28 cellular contexts compared by ENCODE assay signal in the genomic region with DNA sequence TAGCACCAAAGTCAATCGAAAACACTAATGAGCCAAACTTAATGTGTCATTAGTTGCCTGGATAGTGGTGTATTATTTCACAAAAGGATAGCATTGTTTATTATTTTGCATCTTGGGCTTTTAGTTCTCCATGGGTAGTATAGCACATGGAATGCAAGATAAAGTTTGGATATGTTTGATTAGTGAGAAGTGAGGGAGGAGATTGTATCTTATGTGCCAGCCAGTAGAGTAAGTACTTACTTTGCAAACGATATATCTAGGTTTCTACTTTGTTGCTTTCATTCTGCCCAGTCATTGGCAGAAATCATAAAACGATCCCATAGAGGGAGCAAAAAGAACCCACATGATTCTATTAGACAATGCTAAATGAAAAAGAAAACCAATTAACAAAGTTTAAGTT.
"Had no signal": no experiment of that assay in that cellular context is flagged by ENCODE, and none has a peak within 500 bp of the region (broad histone marks: within the 10 kb centered on the region; RNA-seq: fewer than 3 reads in every experiment).

No MANE protein-coding gene starts in this region.

- H3K36me3 ChIP-seq: MG63 had no signal

- H3K4me3 ChIP-seq: MG63 had no signal

- H3K9ac ChIP-seq: KMS-11 had no signal

- DNase-seq: NCI-H1048, NCI-H1092, NCI-H1092 treated with DMSO at 0.1 percent for 48 hours, NCI-H1105, NCI-H1105 treated with DMSO at 0.1 percent for 48 hours, NCI-H1417 treated with DMSO at 0.1 percent for 48 hours, NCI-H1436, NCI-H1436 treated with DMSO at 0.1 percent for 48 hours, NCI-H1694, NCI-H1694 treated with DMSO at 0.1 percent for 48 hours, NCI-H187, NCI-H187 treated with DMSO at 0.1 percent for 48 hours, NCI-H1930, NCI-H2029, NCI-H2029 treated with DMSO at 0.1 percent for 48 hours, NCI-H2081, NCI-H2081 treated with DMSO at 0.1 percent for 48 hours, NCI-H2107, NCI-H2171, NCI-H2171 treated with DMSO at 0.1 percent for 48 hours, NCI-H2227 treated with DMSO at 0.1 percent for 48 hours, NCI-H226, NCI-H345, NCI-H446, NCI-H446 treated with DMSO at 0.1 percent for 48 hours, NCI-H510A had no signal

- H3K4me2 ChIP-seq: KMS-11 had no signal

- H3K9me3 ChIP-seq: MG63 had no signal

- H3K27me3 ChIP-seq: MG63 had no signal

- H3K27ac ChIP-seq: KMS-11 had no signal
